1 cellular context compared by ENCODE assay signal in genomic region chr5:68433921-68434879, GRCh38.
TF ChIP-seq lines count a peak whose summit lies in the region.

No MANE protein-coding gene starts in this region.

TF ChIP-seq in K562, 482 proteins besides CTCF, POLR2A, EP300 and RAD21 (continued from another document and continues in another):
- TF ChIP-seq GTF3C2 (IDR thresholded peaks at IDR 0.05; ENCODE audit: borderline replicate concordance, extremely low read depth, insufficient read length): no peak
- TF ChIP-seq IRF1 (CRISPR knock-in tag; IDR thresholded peaks at IDR 0.05; ENCODE audit: borderline replicate concordance): no peak
- peak; percentile 33 for TF ChIP-seq MEIS2 (IDR thresholded peaks at IDR 0.05; ENCODE audit: partially characterized antibody)
- TF ChIP-seq YY1 (IDR thresholded peaks at IDR 0.05; ENCODE audit: borderline replicate concordance in 1 of 3, control insufficient read depth in 1 of 3, extremely low read depth in 1 of 3, insufficient read depth in 3 of 3, insufficient read length in 1 of 3, insufficient replicate concordance in 2 of 3, low read depth in 1 of 3, low read length in 2 of 3): peak in 1 of 3 experiments; percentile 48
- TF ChIP-seq HMG20B (CRISPR knock-in tag; IDR thresholded peaks at IDR 0.05): no peak
- peak; percentile 47; the same call in 1 of the 2 replicates for TF ChIP-seq NCOR1 (IDR thresholded peaks at IDR 0.05)
- peak; percentile 70 for TF ChIP-seq ZNF766 (CRISPR knock-in tag; conservative IDR thresholded peaks at IDR 0.05)
- no peak for TF ChIP-seq RBM34 (IDR thresholded peaks at IDR 0.05; ENCODE audit: borderline replicate concordance, insufficient read depth, low read length)
- no peak for TF ChIP-seq ZNF263 (CRISPR knock-in tag; IDR thresholded peaks at IDR 0.05; ENCODE audit: borderline replicate concordance)
- TF ChIP-seq NR1H2 (CRISPR knock-in tag; IDR thresholded peaks at IDR 0.05): no peak; the same call in 1 of the 2 replicates
- TF ChIP-seq KHSRP (IDR thresholded peaks at IDR 0.05): no peak
- TF ChIP-seq ETV5 (CRISPR knock-in tag; IDR thresholded peaks at IDR 0.05; ENCODE audit: low read depth): peak; percentile 93
- no peak for TF ChIP-seq ZNF408 (CRISPR knock-in tag; IDR thresholded peaks at IDR 0.05; ENCODE audit: low read depth)
- TF ChIP-seq PURB (CRISPR knock-in tag; IDR thresholded peaks at IDR 0.05; ENCODE audit: low read depth): no peak
- no peak for TF ChIP-seq TBP (optimal IDR thresholded peaks at IDR 0.05; ENCODE audit: low read depth, low read length)
- TF ChIP-seq CLOCK (CRISPR knock-in tag; IDR thresholded peaks at IDR 0.05; ENCODE audit: borderline replicate concordance): no peak
- no peak for TF ChIP-seq ZNF57 (CRISPR knock-in tag; IDR thresholded peaks at IDR 0.05)
- no peak for TF ChIP-seq BDP1 (IDR thresholded peaks at IDR 0.05; ENCODE audit: insufficient read depth, insufficient read length)
- TF ChIP-seq ZNF695 (CRISPR knock-in tag; IDR thresholded peaks at IDR 0.05): no peak
- TF ChIP-seq NBN (IDR thresholded peaks at IDR 0.05; ENCODE audit: low read depth): 0 out of 2 replicates have a peak, but pooled peaks have one; percentile 66
- no peak for TF ChIP-seq TGIF2 (CRISPR knock-in tag; IDR thresholded peaks at IDR 0.05)
- peak; percentile 70 for TF ChIP-seq NFRKB (IDR thresholded peaks at IDR 0.05; ENCODE audit: low read depth)
- no peak; the same call in 1 of the 2 replicates for TF ChIP-seq HDAC8 (tag; IDR thresholded peaks at IDR 0.05)
- TF ChIP-seq NR2C2 (CRISPR knock-in tag; IDR thresholded peaks at IDR 0.05): no peak
- peak; percentile 87 for TF ChIP-seq NR2C2 (tag; IDR thresholded peaks at IDR 0.05)
- no peak for TF ChIP-seq PTBP1 (IDR thresholded peaks at IDR 0.05; ENCODE audit: low read depth, low read length)
- TF ChIP-seq ZNF639 (CRISPR knock-in tag; conservative IDR thresholded peaks at IDR 0.05 in 1 of 2, IDR thresholded peaks at IDR 0.05 in 1 of 2): peak in 1 of 2 experiments; percentile 79; a peak in 2 of 4 replicates
- TF ChIP-seq E4F1 (CRISPR knock-in tag; IDR thresholded peaks at IDR 0.05; ENCODE audit: borderline replicate concordance): no peak
- no peak; the same call in none of the 2 replicates for TF ChIP-seq MAFG (tag; conservative IDR thresholded peaks at IDR 0.05)
- no peak for TF ChIP-seq THRAP3 (IDR thresholded peaks at IDR 0.05; ENCODE audit: borderline replicate concordance)
- no peak for TF ChIP-seq PHF20 (IDR thresholded peaks at IDR 0.05; ENCODE audit: partially characterized antibody)
- no peak for TF ChIP-seq HNRNPH1 (optimal IDR thresholded peaks at IDR 0.05; ENCODE audit: low read depth, low read length)
- TF ChIP-seq SAFB (IDR thresholded peaks at IDR 0.05; ENCODE audit: borderline replicate concordance, low read depth, low read length): no peak
- TF ChIP-seq MBD2 (IDR thresholded peaks at IDR 0.05; ENCODE audit: borderline replicate concordance, low read depth): 0 out of 2 replicates have a peak, but pooled peaks have one; percentile 32
- no peak; the same call in 1 of the 2 replicates for TF ChIP-seq ZNF583 (CRISPR knock-in tag; IDR thresholded peaks at IDR 0.05)
- TF ChIP-seq ADNP (tag; IDR thresholded peaks at IDR 0.05): peak; percentile 55; the same call in 1 of the 2 replicates
- peak; percentile 83 for TF ChIP-seq SMARCE1 (IDR thresholded peaks at IDR 0.05)
- no peak for TF ChIP-seq DEAF1 (CRISPR knock-in tag; IDR thresholded peaks at IDR 0.05)
- TF ChIP-seq ZFX (CRISPR knock-in tag; IDR thresholded peaks at IDR 0.05): peak; percentile 80
- peak in 1 of 2 experiments; percentile 77; a peak in 2 of 4 replicates for TF ChIP-seq UBTF (IDR thresholded peaks at IDR 0.05; ENCODE audit: borderline replicate concordance in 1 of 2, low read depth in 2 of 2, low read length in 2 of 2)
- peak; percentile 52; the same call in 1 of the 2 replicates for TF ChIP-seq SUPT5H (IDR thresholded peaks at IDR 0.05)
- no peak for TF ChIP-seq SLC30A9 (CRISPR knock-in tag; IDR thresholded peaks at IDR 0.05)
- no peak for TF ChIP-seq ZNF740 (CRISPR knock-in tag; IDR thresholded peaks at IDR 0.05)
- TF ChIP-seq ZNF740 (tag; IDR thresholded peaks at IDR 0.05): 0 out of 4 replicates have a peak, but pooled peaks of 1 of the 2 experiments have one; percentile 60
- peak; percentile 39; the same call in 1 of the 2 replicates for TF ChIP-seq VEZF1 (CRISPR knock-in tag; IDR thresholded peaks at IDR 0.05)
